Comparison of ENCODE assay signal across 1 cellular context in genomic region chr15:78931439-78931981, GRCh38.
TF ChIP-seq lines count a peak whose summit lies in the region.

No MANE protein-coding gene starts in this region.

TF ChIP-seq in IMR-90, 13 proteins besides CTCF, POLR2A, EP300 and RAD21:
- TF ChIP-seq RFX5 (IDR thresholded peaks at IDR 0.05; ENCODE audit: low read depth, low read length) (no peak), CEBPB (IDR thresholded peaks at IDR 0.05; ENCODE audit: low read depth, low read length) (no peak), SMC3 (IDR thresholded peaks at IDR 0.05; ENCODE audit: low read depth, low read length) (no peak), FOS (IDR thresholded peaks at IDR 0.05; ENCODE audit: low read depth, low read length) (no peak), USF2 (IDR thresholded peaks at IDR 0.05; ENCODE audit: low read depth, low read length) (no peak), BHLHE40 (IDR thresholded peaks at IDR 0.05; ENCODE audit: low read depth, low read length) (no peak), CHD1 (IDR thresholded peaks at IDR 0.05; ENCODE audit: low read depth, low read length) (no peak), ELK1 (IDR thresholded peaks at IDR 0.05; ENCODE audit: borderline replicate concordance, low read depth, low read length) (no peak), NFE2L2 (IDR thresholded peaks at IDR 0.05; ENCODE audit: low read depth, low read length) (no peak), RCOR1 (IDR thresholded peaks at IDR 0.05; ENCODE audit: insufficient replicate concordance, low read length) (no peak), MXI1 (IDR thresholded peaks at IDR 0.05; ENCODE audit: borderline replicate concordance, low read depth, low read length) (no peak), MAZ (IDR thresholded peaks at IDR 0.05; ENCODE audit: borderline replicate concordance, low read depth, low read length) (no peak), MAFK (IDR thresholded peaks at IDR 0.05; ENCODE audit: low read depth, low read length) (no peak)
